In genomic region chr5:155943516-155944407, GRCh38 we compare ENCODE assay signal across 7 cellular contexts.
DNase-seq lines count a peak whose midpoint lies in the region; ATAC-seq, FAIRE-seq and TF ChIP-seq lines count a peak whose summit lies in the region.

No MANE protein-coding gene starts in this region.

- ATAC-seq in GM21717 (IDR thresholded peaks at IDR 0.05; ENCODE audit: unreplicated experiment), result peak; percentile 94
- ATAC-seq in IMR-90 (ENCODE audit: low read depth), result peak; percentile 96

- peak; percentile 70 for DNase-seq in IMR-90
- peak; percentile 36 to 65 for DNase-seq in SJCRH30
- DNase-seq in bronchial epithelial cell (ENCODE audit: low read depth), result peak; percentile 12
- peak; percentile 74 for DNase-seq in islet precursor cell
- peak; percentile 4 for DNase-seq in stimulated activated CD8-positive, alpha-beta memory T cell treated with anti-CD3 and anti-CD28 coated beads, Interleukin-4, amount 100 ng/mL, for 24 hours (ENCODE audit: low read depth)

- H3K4me1 ChIP-seq in IMR-90 (ENCODE audit: control insufficient read depth, insufficient read depth, low read length) (peaks cover 5% of the 10 kb centered on the region; the same call in 1 of the 2 replicates), SJCRH30 (no peaks in the 10 kb centered on the region; the same call in 1 of the 2 replicates)

- H3K4ac ChIP-seq in IMR-90 (ENCODE audit: low read depth, low read length), result peak overlapping the region; percentile 11; the same call in 1 of the 2 replicates

- H3K4me2 ChIP-seq in IMR-90 (ENCODE audit: low read depth, low read length), result no peak overlapping the region

- H2AK5ac ChIP-seq in IMR-90 (ENCODE audit: low read depth, low read length), result no peak overlapping the region

- TF ChIP-seq POLR2A in IMR-90 (IDR thresholded peaks at IDR 0.05; ENCODE audit: low read depth, low read length), result no peak

- in situ Hi-C loops in IMR-90 (cut with MboI; ENCODE audit: low sequenced_read_pairs), result loop anchor here (5.0 to 25.0 kb wide), 2 partner anchors 879 to 1194 kb away; partner anchors contain the start of gene MED7

- CTCF ChIA-PET in IMR-90 (lab: Yijun Ruan, JAX), result interaction anchor here (0.6 to 1.7 kb wide), 11 partner anchors 9 to 879 kb away, joined by 3 to 11 read pairs (median 4); partner anchors contain the start of gene SGCD

- peak overlapping the region; percentile 13; the same call in 1 of the 2 replicates for H4K91ac ChIP-seq in IMR-90 (ENCODE audit: insufficient read depth, low read depth, low read length)

- H2BK15ac ChIP-seq in IMR-90 (ENCODE audit: low read depth, low read length), result 0 out of 3 replicates have a peak overlapping the region, but pooled peaks have one; percentile 7

- dilution Hi-C loops in IMR-90 (cut with HindIII; ENCODE audit: low sequenced_read_pairs, unreplicated experiment), result no loop called here

- H3K9ac ChIP-seq in IMR-90 (ENCODE audit: low read depth, low read length), result no peak overlapping the region

- no peak overlapping the region for H3K18ac ChIP-seq in IMR-90 (ENCODE audit: low read depth, low read length)

- H3K56ac ChIP-seq in IMR-90 (ENCODE audit: extremely low read depth, insufficient read depth, low read length), result no peak overlapping the region

- no peak overlapping the region for H2AK9ac ChIP-seq in IMR-90 (replicated peaks; ENCODE audit: low read depth, low read length, poor library complexity)

- H3K9me1 ChIP-seq in IMR-90 (ENCODE audit: insufficient read depth, low read length), result peaks cover 3% of the 10 kb centered on the region; the same call in 1 of the 2 replicates

- H3K4me3 ChIP-seq in IMR-90 (ENCODE audit: insufficient read depth, low read depth, low read length) (no peak overlapping the region), SJCRH30 (no peak overlapping the region), bronchial epithelial cell (ENCODE audit: low read depth, low read length) (no peak overlapping the region)

- WGBS in IMR-90 (ENCODE audit: extremely low coverage in 2 of 2, insufficient read length in 1 of 2), 2 experiments, result no CpG with 5 or more reads among the region's 2 CpGs

- no peaks in the 10 kb centered on the region for H3K9me3 ChIP-seq in IMR-90 (ENCODE audit: control insufficient read depth, insufficient read depth, low read length)
- no peaks in the 10 kb centered on the region for H3K9me3 ChIP-seq in SJCRH30 (replicated peaks)

- no TSS peak for BruUV-seq in IMR-90 (replicated peaks; lab: Mats Ljungman, UMichigan)

- peak overlapping the region; percentile 68 for H2BK120ac ChIP-seq in IMR-90 (ENCODE audit: low read depth, low read length)

- no peak for FAIRE-seq in bronchial epithelial cell (lab: Jason Lieb, UNC)

- H2BK5ac ChIP-seq in IMR-90 (ENCODE audit: low read depth, low read length, poor library complexity, severe bottlenecking), result no peak overlapping the region

- H3K27ac ChIP-seq in IMR-90 (ENCODE audit: insufficient read depth, low read length), result no peak overlapping the region
- H3K27ac ChIP-seq in SJCRH30, result no peak overlapping the region

- POLR2A ChIA-PET in IMR-90 (lab: Charles Lee; ENCODE audit: unreplicated experiment), result interaction anchor here (0.6 kb wide), 1 partner anchor 217 kb away, joined by 3 read pairs; no protein-coding TSS in a partner anchor

- peak; percentile 93 for TF ChIP-seq RAD21 in IMR-90 (IDR thresholded peaks at IDR 0.05; ENCODE audit: low read length)

- H3K36me3 ChIP-seq in IMR-90 (ENCODE audit: control insufficient read depth, insufficient read depth, low read length), result no peaks in the 10 kb centered on the region
- H3K36me3 ChIP-seq in SJCRH30, result no peaks in the 10 kb centered on the region
- H3K36me3 ChIP-seq in bronchial epithelial cell (ENCODE audit: control insufficient read depth, insufficient read depth, low read length), result no peaks in the 10 kb centered on the region

- no peak overlapping the region for H4K5ac ChIP-seq in IMR-90 (ENCODE audit: low read depth, low read length)

- no peak overlapping the region for H2BK20ac ChIP-seq in IMR-90 (ENCODE audit: low read depth, low read length)

- H3K79me1 ChIP-seq in IMR-90 (ENCODE audit: low read depth in 1 of 2, low read length in 2 of 2), result no peaks in the 10 kb centered on the region

- H2AFZ ChIP-seq in IMR-90 (replicated peaks; ENCODE audit: low read length, poor library complexity), result no peak overlapping the region

- H3K23ac ChIP-seq in IMR-90 (ENCODE audit: low read depth, low read length), result no peak overlapping the region

- H4K20me1 ChIP-seq in IMR-90 (ENCODE audit: insufficient read depth, low read length), result no peaks in the 10 kb centered on the region

- intact Hi-C loops in IMR-90 (cut with micrococcal nuclease), result loop anchor here (1.0 to 10.0 kb wide), 10 partner anchors 109 to 1189 kb away; partner anchors contain the start of gene SGCD

- TF ChIP-seq CTCF in GM12874 (IDR thresholded peaks at IDR 0.05; ENCODE audit: insufficient read depth, low read depth, low read length) (peak; percentile 74), IMR-90 (conservative IDR thresholded peaks at IDR 0.05; ENCODE audit: low read depth, low read length) (peak; percentile 87), bronchial epithelial cell (IDR thresholded peaks at IDR 0.05; ENCODE audit: insufficient read depth, low read length, severe bottlenecking) (peak; percentile 39)

- H3K27me3 ChIP-seq in IMR-90 (ENCODE audit: control insufficient read depth, insufficient read depth, low read length) (no peaks in the 10 kb centered on the region), SJCRH30 (peaks cover 2% of the 10 kb centered on the region; the same call in 1 of the 2 replicates), bronchial epithelial cell (ENCODE audit: control insufficient read depth, insufficient read depth, low read length) (no peaks in the 10 kb centered on the region)

- no peak overlapping the region for H3K14ac ChIP-seq in IMR-90 (replicated peaks; ENCODE audit: low read depth, low read length)

- H4K8ac ChIP-seq in IMR-90 (ENCODE audit: low read depth in 2 of 2, low read length in 2 of 2), result no peak overlapping the region

TF ChIP-seq in IMR-90, 13 proteins besides CTCF, POLR2A, EP300 and RAD21:
- TF ChIP-seq MAFK (IDR thresholded peaks at IDR 0.05; ENCODE audit: low read depth, low read length), result no peak
- no peak for TF ChIP-seq CHD1 (IDR thresholded peaks at IDR 0.05; ENCODE audit: low read depth, low read length)
- TF ChIP-seq SMC3 (IDR thresholded peaks at IDR 0.05; ENCODE audit: low read depth, low read length), result peak; percentile 92
- TF ChIP-seq FOS (IDR thresholded peaks at IDR 0.05; ENCODE audit: low read depth, low read length), result no peak

Comparison
In these comparisons a context has a peak if more than half of its experiments do, and no peak if none do; other contexts are left out.
1. DNase-seq: peak in every context shown above with its lines; median percentile 74 in islet precursor cell; 70 in IMR-90; 50 in SJCRH30; 12 in bronchial epithelial cell; 4 in stimulated activated CD8-positive, alpha-beta memory T cell treated with anti-CD3 and anti-CD28 coated beads, Interleukin-4, amount 100 ng/mL, for 24 hours.